ENCODE assay signal across 16 cellular contexts in genomic region chr5:177468329-177469058, GRCh38. TPM values are rescaled to one million over a fixed set of nuclear protein-coding genes. Genes with fewer than 3 reads are reported as not detected.
DNase-seq lines count a peak whose midpoint lies in the region; ATAC-seq and TF ChIP-seq lines count a peak whose summit lies in the region.
"Had no signal": no experiment of that assay in that cellular context is flagged by ENCODE, and none has a peak within 500 bp of the region (broad histone marks: within the 10 kb centered on the region; RNA-seq: fewer than 3 reads in every experiment).

No MANE protein-coding gene starts in this region.

- WGBS in sigmoid colon, 2 donors = 84 to 85% methylated on average over 9 of the region's 10 CpGs

- H3K4me1 Mint-ChIP-seq in HFFc6 (ENCODE audit: low read depth) = peaks cover 42% of the 10 kb centered on the region

- H3K27me3 ChIP-seq in sigmoid colon = no peaks in the 10 kb centered on the region
- H3K27me3 ChIP-seq: pancreas, thyroid gland had no signal

- H3K9me3 ChIP-seq in sigmoid colon = no peaks in the 10 kb centered on the region
- H3K9me3 ChIP-seq: pancreas, thyroid gland had no signal

- intact Hi-C loops in left cardiac atrium (cut with DNase I) (no loop called here), sigmoid colon (cut with DNase I) (no loop called here)

- TF ChIP-seq EP300 in sigmoid colon (IDR thresholded peaks at IDR 0.05) = no peak

- DNase-seq in HFFc6 (peak; percentile 75), left cardiac atrium (peak; percentile 64), sigmoid colon (peak; percentile 88), left lobe of liver (ENCODE audit: low spot score) (no peak), HEK293T (ENCODE audit: extremely low spot score) (no peak), coronary artery (ENCODE audit: low spot score) (no peak)
- DNase-seq: activated CD4-positive, alpha-beta T cell treated with anti-CD3 and anti-CD28 coated beads for 36 hours; activated naive CD4-positive, alpha-beta T cell treated with anti-CD3 and anti-CD28 coated beads, Interleukin-2, amount 10 ng/mL, durations not matched to agents 7 days and 5 days; DND-41; Karpas-422; NCI-H446; thyroid gland had no signal

- H3K4me3 ChIP-seq in sigmoid colon (no peak overlapping the region), coronary artery (no peak overlapping the region)
- H3K4me3 ChIP-seq: pancreas, SK-N-MC, thyroid gland had no signal

- POLR2A ChIA-PET in HEK293T (lab: Yijun Ruan, JAX) = interaction anchor here (1.1 kb wide), 1 partner anchor 11 kb away, joined by 5 read pairs; no protein-coding TSS in a partner anchor

- no peaks in the 10 kb centered on the region for H3K9me3 Mint-ChIP-seq in HFFc6
- H3K9me3 Mint-ChIP-seq: activated naive CD4-positive, alpha-beta T cell treated with anti-CD3 and anti-CD28 coated beads, Interleukin-2, amount 10 ng/mL, durations not matched to agents 7 days and 5 days had no signal

- H3K4me1 ChIP-seq in sigmoid colon = peaks cover 0 to 46% (median 42%) of the 10 kb centered on the region in 4 donors

- TF ChIP-seq CTCF in HFFc6 (IDR thresholded peaks at IDR 0.05) (no peak), sigmoid colon (IDR thresholded peaks at IDR 0.05) (no peak), coronary artery (IDR thresholded peaks at IDR 0.05) (no peak)

- peak overlapping the region; percentile 73 for H3K27ac ChIP-seq in angular gyrus (ENCODE audit: low read depth, low read length)
- peak overlapping the region; percentile 5 to 96 (median 38) for H3K27ac ChIP-seq in sigmoid colon
- peak overlapping the region in 1 of 2 donors; percentile 97 for H3K27ac ChIP-seq in coronary artery
- H3K27ac ChIP-seq: pancreas, SK-N-MC, thyroid gland had no signal

- peaks cover 8 to 41% (median 28%) of the 10 kb centered on the region in 4 donors for H3K36me3 ChIP-seq in sigmoid colon
- H3K36me3 ChIP-seq: pancreas had no signal

- H3K27me3 Mint-ChIP-seq in HFFc6 (ENCODE audit: insufficient read depth) = peaks cover 10% of the 10 kb centered on the region
- H3K27me3 Mint-ChIP-seq: activated CD4-positive, alpha-beta T cell treated with anti-CD3 and anti-CD28 coated beads for 36 hours had no signal

- H3K36me3 Mint-ChIP-seq in HFFc6 (ENCODE audit: low read depth) = peaks cover 31% of the 10 kb centered on the region
- H3K36me3 Mint-ChIP-seq: activated naive CD4-positive, alpha-beta T cell treated with anti-CD3 and anti-CD28 coated beads, Interleukin-2, amount 10 ng/mL, durations not matched to agents 7 days and 5 days had no signal

- no peak for ATAC-seq in left cardiac atrium
- ATAC-seq in GM21447 (IDR thresholded peaks at IDR 0.05; ENCODE audit: unreplicated experiment) = no peak
- ATAC-seq in left lobe of liver = no peak
- ATAC-seq: activated CD4-positive, alpha-beta T cell treated with anti-CD3 and anti-CD28 coated beads for 36 hours; pancreas had no signal

- no peak for TF ChIP-seq POLR2A in sigmoid colon (IDR thresholded peaks at IDR 0.05)

- peak overlapping the region; percentile 92 for H3K4me3 Mint-ChIP-seq in HFFc6
- H3K4me3 Mint-ChIP-seq: activated CD4-positive, alpha-beta T cell treated with anti-CD3 and anti-CD28 coated beads for 36 hours; activated naive CD4-positive, alpha-beta T cell treated with anti-CD3 and anti-CD28 coated beads, Interleukin-2, amount 10 ng/mL, durations not matched to agents 7 days and 5 days had no signal

- CTCF ChIA-PET in HEK293T (lab: Yijun Ruan, JAX) = interaction anchor here (1.5 kb wide), 1 partner anchor 13 kb away, joined by 4 read pairs; no protein-coding TSS in a partner anchor

- H3K27ac Mint-ChIP-seq in HFFc6 = peak overlapping the region; percentile 97
- H3K27ac Mint-ChIP-seq: activated CD4-positive, alpha-beta T cell treated with anti-CD3 and anti-CD28 coated beads for 36 hours; activated naive CD4-positive, alpha-beta T cell treated with anti-CD3 and anti-CD28 coated beads, Interleukin-2, amount 10 ng/mL, durations not matched to agents 7 days and 5 days had no signal

TF ChIP-seq in HEK293T, 16 proteins besides CTCF, POLR2A, EP300 and RAD21:
- TF ChIP-seq HDGF (IDR thresholded peaks at IDR 0.05; ENCODE audit: borderline replicate concordance) = no peak
- no peak for TF ChIP-seq FOXK2 (IDR thresholded peaks at IDR 0.05)
- no peak for TF ChIP-seq L3MBTL2 (conservative IDR thresholded peaks at IDR 0.05)
- no peak for TF ChIP-seq SP1 (IDR thresholded peaks at IDR 0.05)

RNA-seq across cellular contexts. Expression of gene DBN1, which starts 4.9 kb away (rescaled TPM):
- 100 to 1,000 TPM; 346 to 394 (median 358) TPM for total RNA-seq in HFFc6 (2021; fragmentation: NEBNext Ultra II Directional; extraction: Animal tissue kit (Norgen Biotek cat#: 25700))
- total RNA-seq in left cardiac atrium = 10 to 100 TPM; 30.2 to 55.1 TPM
- total RNA-seq in sigmoid colon = 10 to 100 TPM; 54.8 to 100.0 (median 82.3) TPM
- 10 to 100 TPM in 2 of 3 donors, 1 to 10 TPM in 1; 6.0 to 22.2 (median 16.9) TPM for polyA plus RNA-seq in sigmoid colon
- total RNA-seq in left lobe of liver = 1.7 TPM

RNA-seq across cellular contexts. Expression of gene PRR7, which starts 21.9 kb away (rescaled TPM):
- total RNA-seq in HFFc6 (2021; fragmentation: NEBNext Ultra II Directional; extraction: Animal tissue kit (Norgen Biotek cat#: 25700)) = 10 to 100 TPM in 4 of 6 experiments, 1 to 10 TPM in 2; 8.9 to 16.9 (median 10.4) TPM
- total RNA-seq in left cardiac atrium (1 to 10 TPM in 1 of 2 donors, under 1 TPM in 1; 0.59 to 1.6 TPM), sigmoid colon (1 to 10 TPM in 3 of 4 donors, under 1 TPM in 1; 0.82 to 2.5 (median 1.7) TPM), left lobe of liver (0.63 TPM)
- polyA plus RNA-seq in sigmoid colon = 1 to 10 TPM in 1 of 3 donors, not detected in 2; 3.7 TPM

RNA-seq across cellular contexts. Expression of gene PDLIM7, which starts 28.9 kb away (rescaled TPM):
- total RNA-seq in HFFc6 (2021; fragmentation: NEBNext Ultra II Directional; extraction: Animal tissue kit (Norgen Biotek cat#: 25700)) = 100 to 1,000 TPM; 339 to 353 (median 343) TPM
- total RNA-seq in left cardiac atrium = 10 to 100 TPM; 50.5 to 94.5 TPM
- 100 to 1,000 TPM; 274 to 923 (median 482) TPM for total RNA-seq in sigmoid colon
- 10 to 100 TPM in 2 of 3 donors, 1 to 10 TPM in 1; 7.2 to 58.5 (median 14.4) TPM for polyA plus RNA-seq in sigmoid colon
- 5.3 TPM for total RNA-seq in left lobe of liver

RNA-seq across cellular contexts. Expression of gene DOK3, which starts 41.1 kb away (rescaled TPM):
- total RNA-seq in HFFc6 (2021; fragmentation: NEBNext Ultra II Directional; extraction: Animal tissue kit (Norgen Biotek cat#: 25700)) = 1 to 10 TPM; 1.1 to 2.6 (median 1.3) TPM
- total RNA-seq in left cardiac atrium (1 to 10 TPM; 5.3 to 9.0 TPM), sigmoid colon (1 to 10 TPM; 4.6 to 8.0 (median 6.5) TPM), left lobe of liver (3.2 TPM)
- 10 to 100 TPM in 1 of 3 donors, 1 to 10 TPM in 2; 3.0 to 20.2 (median 7.2) TPM for polyA plus RNA-seq in sigmoid colon

RNA-seq across cellular contexts. Expression of gene GRK6, which starts 42.0 kb away (rescaled TPM):
- total RNA-seq in HFFc6 (2021; fragmentation: NEBNext Ultra II Directional; extraction: Animal tissue kit (Norgen Biotek cat#: 25700)) = 10 to 100 TPM; 25.8 to 30.7 (median 28.0) TPM
- total RNA-seq in left cardiac atrium = 10 to 100 TPM; 14.6 to 20.1 TPM
- 10 to 100 TPM; 16.5 to 29.2 (median 21.3) TPM for total RNA-seq in sigmoid colon
- polyA plus RNA-seq in sigmoid colon = 10 to 100 TPM; 18.7 to 47.9 (median 22.8) TPM
- total RNA-seq in left lobe of liver = 9.8 TPM

Comparison
In these comparisons a context has a peak if more than half of its experiments do, and no peak if none do; other contexts are left out.
1. DNase-seq: peak in HFFc6 (single experiment), left cardiac atrium (single experiment) and sigmoid colon (single experiment); none in left lobe of liver (single experiment), HEK293T (single experiment) and coronary artery (single experiment).
2. RNA of gene DBN1, which starts 4.9 kb away (total RNA-seq): 346 to 394 TPM in HFFc6, 54.8 to 100.0 TPM in sigmoid colon and 30.2 to 55.1 TPM in left cardiac atrium; 1.7 TPM in left lobe of liver (single experiment); every median in the first group is over 10 times any median in the second.